ENCODE assay signal across 3 cellular contexts in the genomic region with DNA sequence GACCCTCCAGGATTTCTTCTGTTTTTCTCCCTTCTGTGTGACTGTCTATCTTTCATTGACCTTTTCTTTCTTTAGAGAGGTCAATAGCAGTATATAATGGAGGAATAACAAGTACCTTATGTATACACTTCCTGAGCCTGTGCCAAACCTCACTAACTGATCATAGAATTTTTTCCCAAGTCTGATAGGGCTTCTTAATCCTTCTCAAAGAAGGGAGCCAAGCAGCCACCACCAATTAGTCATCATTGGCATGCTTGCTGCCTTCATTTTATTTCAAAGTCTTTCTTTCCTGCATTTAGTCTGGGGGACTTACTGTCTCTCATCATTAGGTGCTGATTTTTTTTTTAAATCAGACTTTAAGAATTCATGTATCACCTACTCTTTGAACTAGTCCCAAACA.
TF ChIP-seq lines count a peak whose summit lies in the region.

No MANE protein-coding gene starts in this region.

TF ChIP-seq in SK-N-SH, 30 proteins besides CTCF, POLR2A, EP300 and RAD21 (continued from another document):
- TF ChIP-seq, protein P1, sequence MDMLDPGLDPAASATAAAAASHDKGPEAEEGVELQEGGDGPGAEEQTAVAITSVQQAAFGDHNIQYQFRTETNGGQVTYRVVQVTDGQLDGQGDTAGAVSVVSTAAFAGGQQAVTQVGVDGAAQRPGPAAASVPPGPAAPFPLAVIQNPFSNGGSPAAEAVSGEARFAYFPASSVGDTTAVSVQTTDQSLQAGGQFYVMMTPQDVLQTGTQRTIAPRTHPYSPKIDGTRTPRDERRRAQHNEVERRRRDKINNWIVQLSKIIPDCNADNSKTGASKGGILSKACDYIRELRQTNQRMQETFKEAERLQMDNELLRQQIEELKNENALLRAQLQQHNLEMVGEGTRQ (IDR thresholded peaks at IDR 0.05; ENCODE audit: borderline replicate concordance, low read depth, low read length): no peak
- TF ChIP-seq FOXM1 (IDR thresholded peaks at IDR 0.05; ENCODE audit: low read depth) (no peak), SIN3A (IDR thresholded peaks at IDR 0.05; ENCODE audit: borderline replicate concordance, low read depth, low read length) (no peak)

TF ChIP-seq in SK-N-SH treated with all-trans-retinoic acid at 6 μM for 48 hours, 23 proteins besides CTCF, POLR2A, EP300 and RAD21 (continued from another document):
- TF ChIP-seq, protein P2, sequence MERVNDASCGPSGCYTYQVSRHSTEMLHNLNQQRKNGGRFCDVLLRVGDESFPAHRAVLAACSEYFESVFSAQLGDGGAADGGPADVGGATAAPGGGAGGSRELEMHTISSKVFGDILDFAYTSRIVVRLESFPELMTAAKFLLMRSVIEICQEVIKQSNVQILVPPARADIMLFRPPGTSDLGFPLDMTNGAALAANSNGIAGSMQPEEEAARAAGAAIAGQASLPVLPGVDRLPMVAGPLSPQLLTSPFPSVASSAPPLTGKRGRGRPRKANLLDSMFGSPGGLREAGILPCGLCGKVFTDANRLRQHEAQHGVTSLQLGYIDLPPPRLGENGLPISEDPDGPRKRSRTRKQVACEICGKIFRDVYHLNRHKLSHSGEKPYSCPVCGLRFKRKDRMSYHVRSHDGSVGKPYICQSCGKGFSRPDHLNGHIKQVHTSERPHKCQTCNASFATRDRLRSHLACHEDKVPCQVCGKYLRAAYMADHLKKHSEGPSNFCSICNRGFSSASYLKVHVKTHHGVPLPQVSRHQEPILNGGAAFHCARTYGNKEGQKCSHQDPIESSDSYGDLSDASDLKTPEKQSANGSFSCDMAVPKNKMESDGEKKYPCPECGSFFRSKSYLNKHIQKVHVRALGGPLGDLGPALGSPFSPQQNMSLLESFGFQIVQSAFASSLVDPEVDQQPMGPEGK (CRISPR knock-in tag; IDR thresholded peaks at IDR 0.05; ENCODE audit: borderline replicate concordance): no peak
- TF ChIP-seq, protein P3, sequence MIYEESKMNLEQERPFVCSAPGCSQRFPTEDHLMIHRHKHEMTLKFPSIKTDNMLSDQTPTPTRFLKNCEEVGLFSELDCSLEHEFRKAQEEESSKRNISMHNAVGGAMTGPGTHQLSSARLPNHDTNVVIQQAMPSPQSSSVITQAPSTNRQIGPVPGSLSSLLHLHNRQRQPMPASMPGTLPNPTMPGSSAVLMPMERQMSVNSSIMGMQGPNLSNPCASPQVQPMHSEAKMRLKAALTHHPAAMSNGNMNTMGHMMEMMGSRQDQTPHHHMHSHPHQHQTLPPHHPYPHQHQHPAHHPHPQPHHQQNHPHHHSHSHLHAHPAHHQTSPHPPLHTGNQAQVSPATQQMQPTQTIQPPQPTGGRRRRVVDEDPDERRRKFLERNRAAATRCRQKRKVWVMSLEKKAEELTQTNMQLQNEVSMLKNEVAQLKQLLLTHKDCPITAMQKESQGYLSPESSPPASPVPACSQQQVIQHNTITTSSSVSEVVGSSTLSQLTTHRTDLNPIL (CRISPR knock-in tag; IDR thresholded peaks at IDR 0.05; ENCODE audit: low read depth): no peak
- TF ChIP-seq CSDC2 (CRISPR knock-in tag; IDR thresholded peaks at IDR 0.05) (no peak), TOX (CRISPR knock-in tag; IDR thresholded peaks at IDR 0.05; ENCODE audit: borderline replicate concordance) (no peak), ZNF70 (CRISPR knock-in tag; IDR thresholded peaks at IDR 0.05) (no peak), ZNF565 (CRISPR knock-in tag; conservative IDR thresholded peaks at IDR 0.05; ENCODE audit: low read depth) (no peak), BACH2 (CRISPR knock-in tag; IDR thresholded peaks at IDR 0.05; ENCODE audit: borderline replicate concordance) (no peak), ARNTL (CRISPR knock-in tag; IDR thresholded peaks at IDR 0.05; ENCODE audit: borderline replicate concordance, low read depth) (no peak)
- TF ChIP-seq, protein P4, sequence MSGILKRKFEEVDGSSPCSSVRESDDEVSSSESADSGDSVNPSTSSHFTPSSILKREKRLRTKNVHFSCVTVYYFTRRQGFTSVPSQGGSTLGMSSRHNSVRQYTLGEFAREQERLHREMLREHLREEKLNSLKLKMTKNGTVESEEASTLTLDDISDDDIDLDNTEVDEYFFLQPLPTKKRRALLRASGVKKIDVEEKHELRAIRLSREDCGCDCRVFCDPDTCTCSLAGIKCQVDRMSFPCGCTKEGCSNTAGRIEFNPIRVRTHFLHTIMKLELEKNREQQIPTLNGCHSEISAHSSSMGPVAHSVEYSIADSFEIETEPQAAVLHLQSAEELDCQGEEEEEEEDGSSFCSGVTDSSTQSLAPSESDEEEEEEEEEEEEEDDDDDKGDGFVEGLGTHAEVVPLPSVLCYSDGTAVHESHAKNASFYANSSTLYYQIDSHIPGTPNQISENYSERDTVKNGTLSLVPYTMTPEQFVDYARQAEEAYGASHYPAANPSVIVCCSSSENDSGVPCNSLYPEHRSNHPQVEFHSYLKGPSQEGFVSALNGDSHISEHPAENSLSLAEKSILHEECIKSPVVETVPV (CRISPR knock-in tag; IDR thresholded peaks at IDR 0.05): no peak
TF ChIP-seq in SK-N-SH treated with all-trans-retinoic acid at 6 μM for 48 hours: peak in this region for 0.

TF ChIP-seq in GM23338, 12 proteins besides CTCF, POLR2A, EP300 and RAD21 (continued from another document):
- TF ChIP-seq, protein P5, sequence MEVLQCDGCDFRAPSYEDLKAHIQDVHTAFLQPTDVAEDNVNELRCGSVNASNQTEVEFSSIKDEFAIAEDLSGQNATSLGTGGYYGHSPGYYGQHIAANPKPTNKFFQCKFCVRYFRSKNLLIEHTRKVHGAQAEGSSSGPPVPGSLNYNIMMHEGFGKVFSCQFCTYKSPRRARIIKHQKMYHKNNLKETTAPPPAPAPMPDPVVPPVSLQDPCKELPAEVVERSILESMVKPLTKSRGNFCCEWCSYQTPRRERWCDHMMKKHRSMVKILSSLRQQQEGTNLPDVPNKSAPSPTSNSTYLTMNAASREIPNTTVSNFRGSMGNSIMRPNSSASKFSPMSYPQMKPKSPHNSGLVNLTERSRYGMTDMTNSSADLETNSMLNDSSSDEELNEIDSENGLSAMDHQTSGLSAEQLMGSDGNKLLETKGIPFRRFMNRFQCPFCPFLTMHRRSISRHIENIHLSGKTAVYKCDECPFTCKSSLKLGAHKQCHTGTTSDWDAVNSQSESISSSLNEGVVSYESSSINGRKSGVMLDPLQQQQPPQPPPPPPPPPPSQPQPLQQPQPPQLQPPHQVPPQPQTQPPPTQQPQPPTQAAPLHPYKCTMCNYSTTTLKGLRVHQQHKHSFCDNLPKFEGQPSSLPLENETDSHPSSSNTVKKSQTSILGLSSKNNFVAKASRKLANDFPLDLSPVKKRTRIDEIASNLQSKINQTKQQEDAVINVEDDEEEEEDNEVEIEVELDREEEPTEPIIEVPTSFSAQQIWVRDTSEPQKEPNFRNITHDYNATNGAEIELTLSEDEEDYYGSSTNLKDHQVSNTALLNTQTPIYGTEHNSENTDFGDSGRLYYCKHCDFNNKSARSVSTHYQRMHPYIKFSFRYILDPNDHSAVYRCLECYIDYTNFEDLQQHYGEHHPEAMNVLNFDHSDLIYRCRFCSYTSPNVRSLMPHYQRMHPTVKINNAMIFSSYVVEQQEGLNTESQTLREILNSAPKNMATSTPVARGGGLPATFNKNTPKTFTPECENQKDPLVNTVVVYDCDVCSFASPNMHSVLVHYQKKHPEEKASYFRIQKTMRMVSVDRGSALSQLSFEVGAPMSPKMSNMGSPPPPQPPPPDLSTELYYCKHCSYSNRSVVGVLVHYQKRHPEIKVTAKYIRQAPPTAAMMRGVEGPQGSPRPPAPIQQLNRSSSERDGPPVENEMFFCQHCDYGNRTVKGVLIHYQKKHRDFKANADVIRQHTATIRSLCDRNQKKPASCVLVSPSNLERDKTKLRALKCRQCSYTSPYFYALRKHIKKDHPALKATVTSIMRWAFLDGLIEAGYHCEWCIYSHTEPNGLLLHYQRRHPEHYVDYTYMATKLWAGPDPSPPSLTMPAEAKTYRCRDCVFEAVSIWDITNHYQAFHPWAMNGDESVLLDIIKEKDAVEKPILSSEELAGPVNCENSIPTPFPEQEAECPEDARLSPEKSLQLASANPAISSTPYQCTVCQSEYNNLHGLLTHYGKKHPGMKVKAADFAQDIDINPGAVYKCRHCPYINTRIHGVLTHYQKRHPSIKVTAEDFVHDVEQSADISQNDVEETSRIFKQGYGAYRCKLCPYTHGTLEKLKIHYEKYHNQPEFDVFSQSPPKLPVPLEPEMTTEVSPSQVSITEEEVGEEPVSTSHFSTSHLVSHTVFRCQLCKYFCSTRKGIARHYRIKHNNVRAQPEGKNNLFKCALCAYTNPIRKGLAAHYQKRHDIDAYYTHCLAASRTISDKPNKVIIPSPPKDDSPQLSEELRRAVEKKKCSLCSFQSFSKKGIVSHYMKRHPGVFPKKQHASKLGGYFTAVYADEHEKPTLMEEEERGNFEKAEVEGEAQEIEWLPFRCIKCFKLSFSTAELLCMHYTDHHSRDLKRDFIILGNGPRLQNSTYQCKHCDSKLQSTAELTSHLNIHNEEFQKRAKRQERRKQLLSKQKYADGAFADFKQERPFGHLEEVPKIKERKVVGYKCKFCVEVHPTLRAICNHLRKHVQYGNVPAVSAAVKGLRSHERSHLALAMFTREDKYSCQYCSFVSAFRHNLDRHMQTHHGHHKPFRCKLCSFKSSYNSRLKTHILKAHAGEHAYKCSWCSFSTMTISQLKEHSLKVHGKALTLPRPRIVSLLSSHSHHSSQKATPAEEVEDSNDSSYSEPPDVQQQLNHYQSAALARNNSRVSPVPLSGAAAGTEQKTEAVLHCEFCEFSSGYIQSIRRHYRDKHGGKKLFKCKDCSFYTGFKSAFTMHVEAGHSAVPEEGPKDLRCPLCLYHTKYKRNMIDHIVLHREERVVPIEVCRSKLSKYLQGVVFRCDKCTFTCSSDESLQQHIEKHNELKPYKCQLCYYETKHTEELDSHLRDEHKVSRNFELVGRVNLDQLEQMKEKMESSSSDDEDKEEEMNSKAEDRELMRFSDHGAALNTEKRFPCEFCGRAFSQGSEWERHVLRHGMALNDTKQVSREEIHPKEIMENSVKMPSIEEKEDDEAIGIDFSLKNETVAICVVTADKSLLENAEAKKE (CRISPR knock-in tag; IDR thresholded peaks at IDR 0.05): no peak
- TF ChIP-seq, protein P6, sequence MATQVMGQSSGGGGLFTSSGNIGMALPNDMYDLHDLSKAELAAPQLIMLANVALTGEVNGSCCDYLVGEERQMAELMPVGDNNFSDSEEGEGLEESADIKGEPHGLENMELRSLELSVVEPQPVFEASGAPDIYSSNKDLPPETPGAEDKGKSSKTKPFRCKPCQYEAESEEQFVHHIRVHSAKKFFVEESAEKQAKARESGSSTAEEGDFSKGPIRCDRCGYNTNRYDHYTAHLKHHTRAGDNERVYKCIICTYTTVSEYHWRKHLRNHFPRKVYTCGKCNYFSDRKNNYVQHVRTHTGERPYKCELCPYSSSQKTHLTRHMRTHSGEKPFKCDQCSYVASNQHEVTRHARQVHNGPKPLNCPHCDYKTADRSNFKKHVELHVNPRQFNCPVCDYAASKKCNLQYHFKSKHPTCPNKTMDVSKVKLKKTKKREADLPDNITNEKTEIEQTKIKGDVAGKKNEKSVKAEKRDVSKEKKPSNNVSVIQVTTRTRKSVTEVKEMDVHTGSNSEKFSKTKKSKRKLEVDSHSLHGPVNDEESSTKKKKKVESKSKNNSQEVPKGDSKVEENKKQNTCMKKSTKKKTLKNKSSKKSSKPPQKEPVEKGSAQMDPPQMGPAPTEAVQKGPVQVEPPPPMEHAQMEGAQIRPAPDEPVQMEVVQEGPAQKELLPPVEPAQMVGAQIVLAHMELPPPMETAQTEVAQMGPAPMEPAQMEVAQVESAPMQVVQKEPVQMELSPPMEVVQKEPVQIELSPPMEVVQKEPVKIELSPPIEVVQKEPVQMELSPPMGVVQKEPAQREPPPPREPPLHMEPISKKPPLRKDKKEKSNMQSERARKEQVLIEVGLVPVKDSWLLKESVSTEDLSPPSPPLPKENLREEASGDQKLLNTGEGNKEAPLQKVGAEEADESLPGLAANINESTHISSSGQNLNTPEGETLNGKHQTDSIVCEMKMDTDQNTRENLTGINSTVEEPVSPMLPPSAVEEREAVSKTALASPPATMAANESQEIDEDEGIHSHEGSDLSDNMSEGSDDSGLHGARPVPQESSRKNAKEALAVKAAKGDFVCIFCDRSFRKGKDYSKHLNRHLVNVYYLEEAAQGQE (IDR thresholded peaks at IDR 0.05; ENCODE audit: unreplicated experiment): no peak
- no peak for TF ChIP-seq ZNF331 (CRISPR knock-in tag; IDR thresholded peaks at IDR 0.05; ENCODE audit: low read depth)
- no peak for TF ChIP-seq POLR2AphosphoS5 (IDR thresholded peaks at IDR 0.05; ENCODE audit: low read depth)
- TF ChIP-seq STAT1 (IDR thresholded peaks at IDR 0.05; ENCODE audit: unreplicated experiment): no peak
- TF ChIP-seq, protein P7, sequence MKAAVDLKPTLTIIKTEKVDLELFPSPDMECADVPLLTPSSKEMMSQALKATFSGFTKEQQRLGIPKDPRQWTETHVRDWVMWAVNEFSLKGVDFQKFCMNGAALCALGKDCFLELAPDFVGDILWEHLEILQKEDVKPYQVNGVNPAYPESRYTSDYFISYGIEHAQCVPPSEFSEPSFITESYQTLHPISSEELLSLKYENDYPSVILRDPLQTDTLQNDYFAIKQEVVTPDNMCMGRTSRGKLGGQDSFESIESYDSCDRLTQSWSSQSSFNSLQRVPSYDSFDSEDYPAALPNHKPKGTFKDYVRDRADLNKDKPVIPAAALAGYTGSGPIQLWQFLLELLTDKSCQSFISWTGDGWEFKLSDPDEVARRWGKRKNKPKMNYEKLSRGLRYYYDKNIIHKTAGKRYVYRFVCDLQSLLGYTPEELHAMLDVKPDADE (IDR thresholded peaks at IDR 0.05): no peak
- no peak for TF ChIP-seq CREB1 (CRISPR knock-in tag; IDR thresholded peaks at IDR 0.05; ENCODE audit: low read depth)
- TF ChIP-seq JUNB (IDR thresholded peaks at IDR 0.05; ENCODE audit: unreplicated experiment): no peak
